Comparison of ENCODE assay signal across 4 cellular contexts in the genomic region with DNA sequence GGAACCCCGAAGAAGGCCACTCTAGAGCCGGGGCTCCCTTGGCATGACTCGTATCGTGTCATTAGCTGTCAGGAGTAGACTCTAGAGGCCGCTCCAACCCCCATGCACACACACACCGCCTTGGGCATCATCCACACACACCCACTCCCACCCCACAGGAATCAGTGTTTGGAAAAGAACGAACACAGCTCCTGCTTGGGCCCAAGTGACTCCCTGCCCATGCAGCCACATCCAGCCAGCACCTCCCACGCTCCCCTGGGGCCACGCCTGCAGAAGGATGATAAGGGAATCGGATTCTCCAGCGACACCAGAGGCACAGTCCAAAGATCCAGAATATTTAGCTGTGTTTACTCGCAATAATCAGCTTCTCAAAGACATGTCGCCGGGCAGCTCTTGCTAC.
A peak's percentile ranks its signal among the peaks of the same experiment; 100 is the strongest.
TF ChIP-seq lines count a peak whose summit lies in the region.

No MANE protein-coding gene starts in this region.

TF ChIP-seq in SK-N-SH, 30 proteins besides CTCF, POLR2A, EP300 and RAD21 (continues in another document):
- TF ChIP-seq POLR2AphosphoS5 (IDR thresholded peaks at IDR 0.05; ENCODE audit: low read depth, low read length) (no peak), RCOR1 (IDR thresholded peaks at IDR 0.05; ENCODE audit: low read length) (no peak), GATA2 (CRISPR knock-in tag; IDR thresholded peaks at IDR 0.05) (no peak), SMC3 (IDR thresholded peaks at IDR 0.05; ENCODE audit: low read depth, low read length) (no peak), FOXJ3 (CRISPR knock-in tag; IDR thresholded peaks at IDR 0.05) (no peak), YY1 (IDR thresholded peaks at IDR 0.05; ENCODE audit: low read depth) (no peak), GABPA (IDR thresholded peaks at IDR 0.05; ENCODE audit: low read depth) (no peak), MEF2A (IDR thresholded peaks at IDR 0.05; ENCODE audit: borderline replicate concordance, low read depth) (no peak), JUND (IDR thresholded peaks at IDR 0.05) (no peak)
- TF ChIP-seq, protein P1, sequence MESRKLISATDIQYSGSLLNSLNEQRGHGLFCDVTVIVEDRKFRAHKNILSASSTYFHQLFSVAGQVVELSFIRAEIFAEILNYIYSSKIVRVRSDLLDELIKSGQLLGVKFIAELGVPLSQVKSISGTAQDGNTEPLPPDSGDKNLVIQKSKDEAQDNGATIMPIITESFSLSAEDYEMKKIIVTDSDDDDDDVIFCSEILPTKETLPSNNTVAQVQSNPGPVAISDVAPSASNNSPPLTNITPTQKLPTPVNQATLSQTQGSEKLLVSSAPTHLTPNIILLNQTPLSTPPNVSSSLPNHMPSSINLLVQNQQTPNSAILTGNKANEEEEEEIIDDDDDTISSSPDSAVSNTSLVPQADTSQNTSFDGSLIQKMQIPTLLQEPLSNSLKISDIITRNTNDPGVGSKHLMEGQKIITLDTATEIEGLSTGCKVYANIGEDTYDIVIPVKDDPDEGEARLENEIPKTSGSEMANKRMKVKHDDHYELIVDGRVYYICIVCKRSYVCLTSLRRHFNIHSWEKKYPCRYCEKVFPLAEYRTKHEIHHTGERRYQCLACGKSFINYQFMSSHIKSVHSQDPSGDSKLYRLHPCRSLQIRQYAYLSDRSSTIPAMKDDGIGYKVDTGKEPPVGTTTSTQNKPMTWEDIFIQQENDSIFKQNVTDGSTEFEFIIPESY (IDR thresholded peaks at IDR 0.05; ENCODE audit: borderline replicate concordance, low read depth), result no peak
- TF ChIP-seq, protein P2, sequence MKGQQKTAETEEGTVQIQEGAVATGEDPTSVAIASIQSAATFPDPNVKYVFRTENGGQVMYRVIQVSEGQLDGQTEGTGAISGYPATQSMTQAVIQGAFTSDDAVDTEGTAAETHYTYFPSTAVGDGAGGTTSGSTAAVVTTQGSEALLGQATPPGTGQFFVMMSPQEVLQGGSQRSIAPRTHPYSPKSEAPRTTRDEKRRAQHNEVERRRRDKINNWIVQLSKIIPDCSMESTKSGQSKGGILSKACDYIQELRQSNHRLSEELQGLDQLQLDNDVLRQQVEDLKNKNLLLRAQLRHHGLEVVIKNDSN (IDR thresholded peaks at IDR 0.05; ENCODE audit: borderline replicate concordance, low read depth), result no peak
- TF ChIP-seq, protein P3, sequence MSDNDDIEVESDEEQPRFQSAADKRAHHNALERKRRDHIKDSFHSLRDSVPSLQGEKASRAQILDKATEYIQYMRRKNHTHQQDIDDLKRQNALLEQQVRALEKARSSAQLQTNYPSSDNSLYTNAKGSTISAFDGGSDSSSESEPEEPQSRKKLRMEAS (IDR thresholded peaks at IDR 0.05; ENCODE audit: low read depth), result no peak

TF ChIP-seq in SK-N-SH treated with all-trans-retinoic acid at 6 μM for 48 hours, 23 proteins besides CTCF, POLR2A, EP300 and RAD21:
- TF ChIP-seq ZNF565 (CRISPR knock-in tag; conservative IDR thresholded peaks at IDR 0.05; ENCODE audit: low read depth) (no peak), BACH2 (CRISPR knock-in tag; IDR thresholded peaks at IDR 0.05; ENCODE audit: borderline replicate concordance) (no peak), ARNTL (CRISPR knock-in tag; IDR thresholded peaks at IDR 0.05; ENCODE audit: borderline replicate concordance, low read depth) (no peak), OSR1 (CRISPR knock-in tag; IDR thresholded peaks at IDR 0.05) (no peak), GLIS3 (CRISPR knock-in tag; IDR thresholded peaks at IDR 0.05) (no peak), ZFP30 (CRISPR knock-in tag; IDR thresholded peaks at IDR 0.05) (no peak), ISL1 (CRISPR knock-in tag; IDR thresholded peaks at IDR 0.05) (no peak), CSDC2 (CRISPR knock-in tag; IDR thresholded peaks at IDR 0.05) (no peak), ZFP3 (CRISPR knock-in tag; IDR thresholded peaks at IDR 0.05) (no peak), TOX (CRISPR knock-in tag; IDR thresholded peaks at IDR 0.05; ENCODE audit: borderline replicate concordance) (no peak), RARB (CRISPR knock-in tag; IDR thresholded peaks at IDR 0.05) (no peak)
- TF ChIP-seq, protein P4, sequence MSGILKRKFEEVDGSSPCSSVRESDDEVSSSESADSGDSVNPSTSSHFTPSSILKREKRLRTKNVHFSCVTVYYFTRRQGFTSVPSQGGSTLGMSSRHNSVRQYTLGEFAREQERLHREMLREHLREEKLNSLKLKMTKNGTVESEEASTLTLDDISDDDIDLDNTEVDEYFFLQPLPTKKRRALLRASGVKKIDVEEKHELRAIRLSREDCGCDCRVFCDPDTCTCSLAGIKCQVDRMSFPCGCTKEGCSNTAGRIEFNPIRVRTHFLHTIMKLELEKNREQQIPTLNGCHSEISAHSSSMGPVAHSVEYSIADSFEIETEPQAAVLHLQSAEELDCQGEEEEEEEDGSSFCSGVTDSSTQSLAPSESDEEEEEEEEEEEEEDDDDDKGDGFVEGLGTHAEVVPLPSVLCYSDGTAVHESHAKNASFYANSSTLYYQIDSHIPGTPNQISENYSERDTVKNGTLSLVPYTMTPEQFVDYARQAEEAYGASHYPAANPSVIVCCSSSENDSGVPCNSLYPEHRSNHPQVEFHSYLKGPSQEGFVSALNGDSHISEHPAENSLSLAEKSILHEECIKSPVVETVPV (CRISPR knock-in tag; IDR thresholded peaks at IDR 0.05), result no peak
- TF ChIP-seq, protein P5, sequence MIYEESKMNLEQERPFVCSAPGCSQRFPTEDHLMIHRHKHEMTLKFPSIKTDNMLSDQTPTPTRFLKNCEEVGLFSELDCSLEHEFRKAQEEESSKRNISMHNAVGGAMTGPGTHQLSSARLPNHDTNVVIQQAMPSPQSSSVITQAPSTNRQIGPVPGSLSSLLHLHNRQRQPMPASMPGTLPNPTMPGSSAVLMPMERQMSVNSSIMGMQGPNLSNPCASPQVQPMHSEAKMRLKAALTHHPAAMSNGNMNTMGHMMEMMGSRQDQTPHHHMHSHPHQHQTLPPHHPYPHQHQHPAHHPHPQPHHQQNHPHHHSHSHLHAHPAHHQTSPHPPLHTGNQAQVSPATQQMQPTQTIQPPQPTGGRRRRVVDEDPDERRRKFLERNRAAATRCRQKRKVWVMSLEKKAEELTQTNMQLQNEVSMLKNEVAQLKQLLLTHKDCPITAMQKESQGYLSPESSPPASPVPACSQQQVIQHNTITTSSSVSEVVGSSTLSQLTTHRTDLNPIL (CRISPR knock-in tag; IDR thresholded peaks at IDR 0.05; ENCODE audit: low read depth), result no peak

TF ChIP-seq in HEK293, 187 proteins besides CTCF, POLR2A, EP300 and RAD21:
- TF ChIP-seq ZFHX2 (tag by site-specific recombination; conservative IDR thresholded peaks at IDR 0.05) (peak; percentile 96), EGR2 (tag by site-specific recombination; IDR thresholded peaks at IDR 0.05; ENCODE audit: low read depth) (peak; percentile 97), SP7 (tag by site-specific recombination; IDR thresholded peaks at IDR 0.05) (no peak), ZNF426 (tag by site-specific recombination; IDR thresholded peaks at IDR 0.05) (no peak), ZNF623 (tag by site-specific recombination; IDR thresholded peaks at IDR 0.05) (no peak), ZBTB7A (tag by site-specific recombination; IDR thresholded peaks at IDR 0.05; ENCODE audit: low read depth) (no peak), KLF8 (tag by site-specific recombination; IDR thresholded peaks at IDR 0.05) (no peak), GLIS2 (tag by site-specific recombination; IDR thresholded peaks at IDR 0.05) (no peak), ZSCAN16 (tag by site-specific recombination; IDR thresholded peaks at IDR 0.05) (no peak)
- TF ChIP-seq, protein P6, sequence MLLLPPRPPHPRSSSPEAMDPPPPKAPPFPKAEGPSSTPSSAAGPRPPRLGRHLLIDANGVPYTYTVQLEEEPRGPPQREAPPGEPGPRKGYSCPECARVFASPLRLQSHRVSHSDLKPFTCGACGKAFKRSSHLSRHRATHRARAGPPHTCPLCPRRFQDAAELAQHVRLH (tag by site-specific recombination; IDR thresholded peaks at IDR 0.05), result no peak
- TF ChIP-seq, protein P7, sequence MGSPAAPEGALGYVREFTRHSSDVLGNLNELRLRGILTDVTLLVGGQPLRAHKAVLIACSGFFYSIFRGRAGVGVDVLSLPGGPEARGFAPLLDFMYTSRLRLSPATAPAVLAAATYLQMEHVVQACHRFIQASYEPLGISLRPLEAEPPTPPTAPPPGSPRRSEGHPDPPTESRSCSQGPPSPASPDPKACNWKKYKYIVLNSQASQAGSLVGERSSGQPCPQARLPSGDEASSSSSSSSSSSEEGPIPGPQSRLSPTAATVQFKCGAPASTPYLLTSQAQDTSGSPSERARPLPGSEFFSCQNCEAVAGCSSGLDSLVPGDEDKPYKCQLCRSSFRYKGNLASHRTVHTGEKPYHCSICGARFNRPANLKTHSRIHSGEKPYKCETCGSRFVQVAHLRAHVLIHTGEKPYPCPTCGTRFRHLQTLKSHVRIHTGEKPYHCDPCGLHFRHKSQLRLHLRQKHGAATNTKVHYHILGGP (tag by site-specific recombination; IDR thresholded peaks at IDR 0.05), result no peak
- TF ChIP-seq, protein P8, sequence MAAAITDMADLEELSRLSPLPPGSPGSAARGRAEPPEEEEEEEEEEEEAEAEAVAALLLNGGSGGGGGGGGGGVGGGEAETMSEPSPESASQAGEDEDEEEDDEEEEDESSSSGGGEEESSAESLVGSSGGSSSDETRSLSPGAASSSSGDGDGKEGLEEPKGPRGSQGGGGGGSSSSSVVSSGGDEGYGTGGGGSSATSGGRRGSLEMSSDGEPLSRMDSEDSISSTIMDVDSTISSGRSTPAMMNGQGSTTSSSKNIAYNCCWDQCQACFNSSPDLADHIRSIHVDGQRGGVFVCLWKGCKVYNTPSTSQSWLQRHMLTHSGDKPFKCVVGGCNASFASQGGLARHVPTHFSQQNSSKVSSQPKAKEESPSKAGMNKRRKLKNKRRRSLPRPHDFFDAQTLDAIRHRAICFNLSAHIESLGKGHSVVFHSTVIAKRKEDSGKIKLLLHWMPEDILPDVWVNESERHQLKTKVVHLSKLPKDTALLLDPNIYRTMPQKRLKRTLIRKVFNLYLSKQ (tag by site-specific recombination; IDR thresholded peaks at IDR 0.05; ENCODE audit: borderline replicate concordance), result no peak

TF ChIP-seq in K562, 482 proteins besides CTCF, POLR2A, EP300 and RAD21 (continued from another document and continues in another):
- peak; percentile 40 for TF ChIP-seq HMGN3 (IDR thresholded peaks at IDR 0.05; ENCODE audit: borderline replicate concordance, extremely low read depth, insufficient read length, low read depth, low read length)
- TF ChIP-seq GATA2 (CRISPR knock-in tag; IDR thresholded peaks at IDR 0.05), result peak; percentile 59
- peak; percentile 82 for TF ChIP-seq DPF2 (IDR thresholded peaks at IDR 0.05)
- TF ChIP-seq NR4A1 (CRISPR knock-in tag; IDR thresholded peaks at IDR 0.05), result no peak
- no peak for TF ChIP-seq NR4A1 (tag; IDR thresholded peaks at IDR 0.05)
- TF ChIP-seq CXXC5 (CRISPR knock-in tag; IDR thresholded peaks at IDR 0.05), result peak; percentile 42; the same call in 1 of the 2 replicates
- no peak for TF ChIP-seq ZNF324 (CRISPR knock-in tag; IDR thresholded peaks at IDR 0.05)
- no peak for TF ChIP-seq ZNF347 (CRISPR knock-in tag; IDR thresholded peaks at IDR 0.05; ENCODE audit: low read depth)
- 0 out of 4 replicates have a peak, but pooled peaks of 1 of the 2 experiments have one; percentile 39 for TF ChIP-seq HDAC1 (IDR thresholded peaks at IDR 0.05)
- TF ChIP-seq NRF1 (conservative IDR thresholded peaks at IDR 0.05 in 1 of 2, IDR thresholded peaks at IDR 0.05 in 1 of 2), result peak in 1 of 2 experiments; percentile 18; a peak in 1 of 4 replicates
- TF ChIP-seq, protein P9, sequence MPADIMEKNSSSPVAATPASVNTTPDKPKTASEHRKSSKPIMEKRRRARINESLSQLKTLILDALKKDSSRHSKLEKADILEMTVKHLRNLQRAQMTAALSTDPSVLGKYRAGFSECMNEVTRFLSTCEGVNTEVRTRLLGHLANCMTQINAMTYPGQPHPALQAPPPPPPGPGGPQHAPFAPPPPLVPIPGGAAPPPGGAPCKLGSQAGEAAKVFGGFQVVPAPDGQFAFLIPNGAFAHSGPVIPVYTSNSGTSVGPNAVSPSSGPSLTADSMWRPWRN (IDR thresholded peaks at IDR 0.05; ENCODE audit: low read depth), result 0 out of 2 replicates have a peak, but pooled peaks have one; percentile 28
- peak; percentile 87 for TF ChIP-seq CBFA2T2 (conservative IDR thresholded peaks at IDR 0.05)
- peak; percentile 34; the same call in 1 of the 2 replicates for TF ChIP-seq JUND (IDR thresholded peaks at IDR 0.05; ENCODE audit: borderline replicate concordance, low read depth, low read length)
- TF ChIP-seq JUND (tag; IDR thresholded peaks at IDR 0.05; ENCODE audit: borderline replicate concordance, low read depth, low read length), result no peak
- peak; percentile 52; the same call in 1 of the 2 replicates for TF ChIP-seq CREM (IDR thresholded peaks at IDR 0.05; ENCODE audit: low read depth)
- TF ChIP-seq, protein P10, sequence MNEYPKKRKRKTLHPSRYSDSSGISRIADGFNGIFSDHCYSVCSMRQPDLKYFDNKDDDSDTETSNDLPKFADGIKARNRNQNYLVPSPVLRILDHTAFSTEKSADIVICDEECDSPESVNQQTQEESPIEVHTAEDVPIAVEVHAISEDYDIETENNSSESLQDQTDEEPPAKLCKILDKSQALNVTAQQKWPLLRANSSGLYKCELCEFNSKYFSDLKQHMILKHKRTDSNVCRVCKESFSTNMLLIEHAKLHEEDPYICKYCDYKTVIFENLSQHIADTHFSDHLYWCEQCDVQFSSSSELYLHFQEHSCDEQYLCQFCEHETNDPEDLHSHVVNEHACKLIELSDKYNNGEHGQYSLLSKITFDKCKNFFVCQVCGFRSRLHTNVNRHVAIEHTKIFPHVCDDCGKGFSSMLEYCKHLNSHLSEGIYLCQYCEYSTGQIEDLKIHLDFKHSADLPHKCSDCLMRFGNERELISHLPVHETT (CRISPR knock-in tag; conservative IDR thresholded peaks at IDR 0.05 in 1 of 2, IDR thresholded peaks at IDR 0.05 in 1 of 2), result no peak
- peak; percentile 89 for TF ChIP-seq TAL1 (IDR thresholded peaks at IDR 0.05)
- TF ChIP-seq SMARCA4 (IDR thresholded peaks at IDR 0.05), result peak; percentile 80
- peak; percentile 67; the same call in 1 of the 2 replicates for TF ChIP-seq POLR2AphosphoS5 (IDR thresholded peaks at IDR 0.05; ENCODE audit: control insufficient read depth, insufficient read depth, low read depth, low read length)
- peak; percentile 26; the same call in 1 of the 2 replicates for TF ChIP-seq MYNN (IDR thresholded peaks at IDR 0.05)
- TF ChIP-seq MYNN (CRISPR knock-in tag; IDR thresholded peaks at IDR 0.05), result no peak
- no peak for TF ChIP-seq SIN3B (IDR thresholded peaks at IDR 0.05; ENCODE audit: low read depth)
- TF ChIP-seq EGR1 (conservative IDR thresholded peaks at IDR 0.05), result peak; percentile 93
- TF ChIP-seq KAT2B (IDR thresholded peaks at IDR 0.05; ENCODE audit: low read depth, low read length), result no peak
- no peak for TF ChIP-seq GTF2A2 (tag; IDR thresholded peaks at IDR 0.05)
- TF ChIP-seq FOXK2 (conservative IDR thresholded peaks at IDR 0.05 in 1 of 2, IDR thresholded peaks at IDR 0.05 in 1 of 2; ENCODE audit: low read depth in 2 of 2), result 0 out of 4 replicates have a peak, but pooled peaks of 1 of the 2 experiments have one; percentile 25
- TF ChIP-seq MAFG (tag; conservative IDR thresholded peaks at IDR 0.05), result no peak
- TF ChIP-seq RBM22 (IDR thresholded peaks at IDR 0.05; ENCODE audit: low read depth, low read length, poor library complexity, severe bottlenecking), result no peak
- TF ChIP-seq ZNF24 (IDR thresholded peaks at IDR 0.05), result 0 out of 2 replicates have a peak, but pooled peaks have one; percentile 23
- TF ChIP-seq SMAD4 (CRISPR knock-in tag; conservative IDR thresholded peaks at IDR 0.05), result 0 out of 2 replicates have a peak, but pooled peaks have one; percentile 47
- TF ChIP-seq, protein P11, sequence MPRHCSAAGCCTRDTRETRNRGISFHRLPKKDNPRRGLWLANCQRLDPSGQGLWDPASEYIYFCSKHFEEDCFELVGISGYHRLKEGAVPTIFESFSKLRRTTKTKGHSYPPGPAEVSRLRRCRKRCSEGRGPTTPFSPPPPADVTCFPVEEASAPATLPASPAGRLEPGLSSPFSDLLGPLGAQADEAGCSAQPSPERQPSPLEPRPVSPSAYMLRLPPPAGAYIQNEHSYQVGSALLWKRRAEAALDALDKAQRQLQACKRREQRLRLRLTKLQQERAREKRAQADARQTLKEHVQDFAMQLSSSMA (CRISPR knock-in tag; IDR thresholded peaks at IDR 0.05), result no peak
